In genomic region chr20:17738154-17738553, GRCh38 we compare ENCODE assay signal across 9 cellular contexts. TPM values are rescaled to one million over a fixed set of nuclear protein-coding genes. Genes with fewer than 3 reads are reported as not detected.
"Had no signal": no experiment of that assay in that cellular context is flagged by ENCODE, and none has a peak within 500 bp of the region (broad histone marks: within the 10 kb centered on the region; RNA-seq: fewer than 3 reads in every experiment).

No MANE protein-coding gene starts in this region.

- FAIRE-seq: G401.6, GM12878, GM12891, GM12892, GM18507, GM19239 had no signal

- ATAC-seq: GM12878 had no signal

- DNase-seq: GDM1, GF-D8 had no signal

- H3K4me3 ChIP-seq: GM12878 had no signal

RNA-seq across cellular contexts. Expression of gene BANF2, which starts 38.4 kb away (rescaled TPM):
- total RNA-seq: G401, GM12878 had no signal
- polyA plus RNA-seq: GM12878 had no signal
